In the genomic region with DNA sequence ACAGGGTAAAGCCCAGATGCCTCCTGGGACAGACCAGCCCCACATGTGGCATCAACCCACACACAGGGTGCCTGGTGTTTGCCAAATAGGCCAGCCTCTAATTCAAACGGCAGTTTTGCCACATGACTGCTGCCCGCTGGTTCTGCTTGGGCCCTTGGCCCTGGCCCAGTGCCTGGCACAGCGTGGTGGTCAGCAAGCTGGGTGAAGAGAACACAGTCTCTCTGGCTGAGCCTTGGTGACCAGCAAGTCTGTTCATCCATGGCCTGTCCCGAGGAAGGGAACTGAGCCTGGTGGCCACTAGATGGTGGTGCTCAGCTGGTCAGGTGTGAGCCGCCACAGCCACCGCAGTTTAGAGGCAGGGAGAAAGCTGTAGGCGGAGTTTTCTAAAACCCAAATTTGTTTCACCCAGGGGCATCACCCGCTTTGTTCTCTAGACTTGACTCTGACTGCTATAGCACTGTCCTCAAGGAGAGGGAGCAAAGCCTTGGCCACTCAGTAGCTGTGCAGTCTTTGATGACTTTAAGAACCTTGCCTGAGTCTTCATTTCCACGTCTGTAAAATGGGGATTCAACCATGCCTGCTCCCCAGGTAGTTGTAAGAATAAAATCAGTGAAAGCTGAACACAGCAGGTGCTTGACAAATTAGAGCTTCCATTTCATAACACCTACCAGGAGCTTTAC, we compare ENCODE assay signal across 8 cellular contexts. TPM values are rescaled to one million over a fixed set of nuclear protein-coding genes. Genes with fewer than 3 reads are reported as not detected.
DNase-seq lines count a peak whose midpoint lies in the region; ATAC-seq, FAIRE-seq and TF ChIP-seq lines count a peak whose summit lies in the region.

No MANE protein-coding gene starts in this region.

- peak in 1 of 2 donors; percentile 62 for TF ChIP-seq EP300 in tibial nerve (IDR thresholded peaks at IDR 0.05)

- TF ChIP-seq CTCF in C4-2B (conservative IDR thresholded peaks at IDR 0.05) (peak; percentile 92), tibial nerve (IDR thresholded peaks at IDR 0.05) (peak; percentile 72 to 94 (median 87))

- ATAC-seq in GM19372 (IDR thresholded peaks at IDR 0.05; ENCODE audit: low read depth, unreplicated experiment) = peak; percentile 61

- H3K4me3 ChIP-seq in tibial nerve = no peak overlapping the region

- DNase-seq in LHCN-M2 (ENCODE audit: low read depth) (peak; percentile 75), SHP77 (lab: John Stamatoyannopoulos, UW) (peak; percentile 71 to 83), frontal cortex (ENCODE audit: low spot score in 2 of 2) (peak; percentile 74 to 90), occipital lobe (lab: John Stamatoyannopoulos, UW) (peak; percentile 77), tibial nerve (ENCODE audit: low spot score in 2 of 2) (peak; percentile 75 to 78)
- peak; percentile 29 for DNase-seq in activated effector memory CD4-positive, alpha-beta T cell treated with Interleukin-2 at 50 U/mL for 16 hours

- H3K4me1 ChIP-seq in tibial nerve = peaks cover 0 to 61% (median 25%) of the 10 kb centered on the region in 4 donors

- no peak for TF ChIP-seq POLR2A in tibial nerve (IDR thresholded peaks at IDR 0.05)

- no peaks in the 10 kb centered on the region for H3K9me3 ChIP-seq in tibial nerve

- H3K27ac ChIP-seq in C4-2B = no peak overlapping the region
- H3K27ac ChIP-seq in tibial nerve = peak overlapping the region in 3 of 4 donors; percentile 43 to 78 (median 70)

- no peaks in the 10 kb centered on the region for H3K27me3 ChIP-seq in tibial nerve

- 8 to 21% methylated on average over 6 to 8 of the region's 9 CpGs for WGBS in tibial nerve, 2 donors

- H3K36me3 ChIP-seq in tibial nerve = no peaks in the 10 kb centered on the region

- no peak for FAIRE-seq in frontal cortex (lab: Jason Lieb, UNC)

RNA-seq across cellular contexts. Expression of a gene that starts 4.7 kb away (rescaled TPM):
- total RNA-seq in LHCN-M2 (2014; rRNA removed) (0.29 TPM in 1 of 2 replicates, not detected in the other), frontal cortex (155 TPM), occipital lobe (708 TPM), tibial nerve (10 to 100 TPM in 1 of 4 donors, 1 to 10 TPM in 3; 1.6 to 37.2 (median 7.3) TPM)
- 0.04 TPM for polyA plus RNA-seq in LHCN-M2 (2012)

RNA-seq across cellular contexts. Expression of a gene that starts 20.8 kb away (rescaled TPM):
- 106 and 107 TPM in 2 replicates for total RNA-seq in LHCN-M2 (2014; rRNA removed)
- 112 TPM for polyA plus RNA-seq in LHCN-M2 (2012)
- total RNA-seq in frontal cortex = 111 TPM
- 88.9 TPM for total RNA-seq in occipital lobe
- 100 to 1,000 TPM in 1 of 4 donors, 10 to 100 TPM in 3; 48.9 to 137 (median 57.0) TPM for total RNA-seq in tibial nerve

RNA-seq across cellular contexts. Expression of a gene that starts 27.5 kb away (rescaled TPM):
- total RNA-seq in LHCN-M2 (2014; rRNA removed) (12.1 and 14.7 TPM in 2 replicates), frontal cortex (0.41 TPM), occipital lobe (0.16 TPM), tibial nerve (under 1 TPM in 2 of 4 donors, not detected in 2; 0.30 to 0.66 TPM)
- 7.4 TPM for polyA plus RNA-seq in LHCN-M2 (2012)

RNA-seq across cellular contexts. Expression of a gene that starts 48.1 kb away (rescaled TPM):
- total RNA-seq in LHCN-M2 (2014; rRNA removed) (2.5 and 2.8 TPM in 2 replicates), frontal cortex (1.2 TPM), occipital lobe (4.1 TPM), tibial nerve (10 to 100 TPM in 3 of 4 donors, 1 to 10 TPM in 1; 9.8 to 25.5 (median 21.2) TPM)
- polyA plus RNA-seq in LHCN-M2 (2012) = 4.4 TPM

Comparison
In these comparisons a context has a peak if more than half of its experiments do, and no peak if none do; other contexts are left out.
1. DNase-seq: peak in every context shown above with its lines; median percentile 82 in frontal cortex; 77 in SHP77; 77 in occipital lobe; 76 in tibial nerve; 75 in LHCN-M2; 29 in activated effector memory CD4-positive, alpha-beta T cell treated with Interleukin-2 at 50 U/mL for 16 hours.